15 cellular contexts compared by ENCODE assay signal in genomic region chr18:47983055-47983454, GRCh38. TPM values are rescaled to one million over a fixed set of nuclear protein-coding genes. Genes with fewer than 3 reads are reported as not detected.
DNase-seq lines count a peak whose midpoint lies in the region; ATAC-seq, FAIRE-seq and TF ChIP-seq lines count a peak whose summit lies in the region.
"Had no signal": no experiment of that assay in that cellular context is flagged by ENCODE, and none has a peak within 500 bp of the region (broad histone marks: within the 10 kb centered on the region; RNA-seq: fewer than 3 reads in every experiment).

No MANE protein-coding gene starts in this region.

- peak overlapping the region; percentile 98 for H3K27ac Mint-ChIP-seq in glutamatergic neuron (ENCODE audit: unreplicated experiment)
- H3K27ac Mint-ChIP-seq in stimulated activated effector memory CD8-positive, alpha-beta T cell treated with anti-CD3 and anti-CD28 coated beads, Interleukin-12 subunit alpha, Interleukin-12 subunit beta, amount 100 ng/mL, for 72 hours, result peak overlapping the region; percentile 83
- H3K27ac Mint-ChIP-seq: CD4-positive, alpha-beta T cell; H9 had no signal

- 18% methylated on average over 2 of the region's 2 CpGs for WGBS in HepG2 (ENCODE audit: low lambda C conversion rate)
- 69% methylated on average over 2 of the region's 2 CpGs for WGBS in right lobe of liver (ENCODE audit: insufficient coverage, low coverage, low lambda C conversion rate, missing lambda C conversion rate)

- no peak for ATAC-seq in HepG2
- no peak for ATAC-seq in right lobe of liver
- no peak for ATAC-seq in stimulated activated effector memory CD8-positive, alpha-beta T cell treated with anti-CD3 and anti-CD28 coated beads, Interleukin-12 subunit alpha, Interleukin-12 subunit beta, amount 100 ng/mL, for 72 hours

- no peak overlapping the region for H3K27ac ChIP-seq in HepG2 (ENCODE audit: extremely low read length, insufficient read depth, low read length)
- H3K27ac ChIP-seq in right lobe of liver, result no peak overlapping the region

- in situ Hi-C loops in HepG2 (cut with HindIII; ENCODE audit: extremely low pct_ligation_motif_present, low pct_unique_long_range_greater_than_20kb), result no loop called here

- FAIRE-seq in HepG2 (lab: Jason Lieb, UNC), result no peak
- FAIRE-seq: GM12891 had no signal

- H3K4me1 ChIP-seq in HepG2 (ENCODE audit: insufficient read depth, low read length) (no peaks in the 10 kb centered on the region), right lobe of liver (no peaks in the 10 kb centered on the region)

- peaks cover 1 to 5% of the 10 kb centered on the region in 2 experiments; a peak in 4 of 5 replicates for H3K27me3 ChIP-seq in HepG2 (ENCODE audit: control insufficient read depth in 1 of 2, insufficient read depth in 2 of 2, low read length in 2 of 2)
- no peaks in the 10 kb centered on the region for H3K27me3 ChIP-seq in right lobe of liver

- no peaks in the 10 kb centered on the region for H3K36me3 ChIP-seq in HepG2 (replicated peaks in 1 of 2; ENCODE audit: control insufficient read depth in 1 of 2, insufficient read depth in 2 of 2, low read length in 2 of 2)
- no peaks in the 10 kb centered on the region for H3K36me3 ChIP-seq in right lobe of liver

- H4K20me1 ChIP-seq in HepG2 (ENCODE audit: insufficient read depth, low read length), result no peaks in the 10 kb centered on the region

- H3K4me1 Mint-ChIP-seq in glutamatergic neuron (ENCODE audit: low read depth, unreplicated experiment), result peaks cover 22% of the 10 kb centered on the region
- no peaks in the 10 kb centered on the region for H3K4me1 Mint-ChIP-seq in stimulated activated effector memory CD8-positive, alpha-beta T cell treated with anti-CD3 and anti-CD28 coated beads, Interleukin-12 subunit alpha, Interleukin-12 subunit beta, amount 100 ng/mL, for 72 hours

- TF ChIP-seq CTCF in HepG2 (CRISPR knock-in tag; IDR thresholded peaks at IDR 0.05) (no peak), right lobe of liver (IDR thresholded peaks at IDR 0.05) (no peak), glutamatergic neuron (IDR thresholded peaks at IDR 0.05; ENCODE audit: partially characterized antibody, unreplicated experiment) (no peak)

- no peak for TF ChIP-seq POLR2A in HepG2 (IDR thresholded peaks at IDR 0.05; ENCODE audit: insufficient read depth in 1 of 2, low read depth in 2 of 2, low read length in 2 of 2)
- TF ChIP-seq POLR2A in right lobe of liver (IDR thresholded peaks at IDR 0.05), result no peak

- H3K9ac ChIP-seq in HepG2 (ENCODE audit: insufficient read depth, low read depth, low read length), result no peak overlapping the region

- H3K9me3 Mint-ChIP-seq in glutamatergic neuron (ENCODE audit: unreplicated experiment), result peaks cover 10% of the 10 kb centered on the region
- peaks cover 2% of the 10 kb centered on the region for H3K9me3 Mint-ChIP-seq in stimulated activated effector memory CD8-positive, alpha-beta T cell treated with anti-CD3 and anti-CD28 coated beads, Interleukin-12 subunit alpha, Interleukin-12 subunit beta, amount 100 ng/mL, for 72 hours
- H3K9me3 Mint-ChIP-seq: CD4-positive, alpha-beta T cell had no signal

- H3K4me2 ChIP-seq in HepG2 (ENCODE audit: low read depth, low read length), result no peak overlapping the region

- CTCF ChIA-PET in HepG2 (lab: Yijun Ruan, JAX; ENCODE audit: low intra/inter-chr PET ratio, low total read pairs), result no interaction called here

- no peak for TF ChIP-seq RAD21 in HepG2 (CRISPR knock-in tag; IDR thresholded peaks at IDR 0.05)

- no peak for DNase-seq in HepG2 (ENCODE audit: low spot score)
- DNase-seq in right lobe of liver, result no peak
- DNase-seq in NCI-H69 (lab: John Stamatoyannopoulos, UW), result peak; percentile 75
- peak; percentile 34 for DNase-seq in glutamatergic neuron
- DNase-seq in stimulated activated effector memory CD8-positive, alpha-beta T cell treated with anti-CD3 and anti-CD28 coated beads, Interleukin-12 subunit alpha, Interleukin-12 subunit beta, amount 100 ng/mL, for 72 hours (ENCODE audit: low spot score in 2 of 2), result no peak
- DNase-seq in NCI-H1092 treated with DMSO at 0.1 percent for 48 hours (lab: John Stamatoyannopoulos, UW), result no peak
- no peak for DNase-seq in dermis blood vessel endothelial cell
- no peak for DNase-seq in NCI-H1048 (lab: John Stamatoyannopoulos, UW)
- DNase-seq: 8988T; AML-193; Calu3; CD4-positive, alpha-beta T cell; GOT3; H9 had no signal

- no peak overlapping the region for H2AFZ ChIP-seq in HepG2 (ENCODE audit: low read length)

- H3K36me3 Mint-ChIP-seq in glutamatergic neuron (ENCODE audit: unreplicated experiment), result no peaks in the 10 kb centered on the region
- no peaks in the 10 kb centered on the region for H3K36me3 Mint-ChIP-seq in stimulated activated effector memory CD8-positive, alpha-beta T cell treated with anti-CD3 and anti-CD28 coated beads, Interleukin-12 subunit alpha, Interleukin-12 subunit beta, amount 100 ng/mL, for 72 hours

- H3K4me3 ChIP-seq in HepG2 (replicated peaks in 1 of 3; ENCODE audit: insufficient read depth in 1 of 3, low read depth in 2 of 3, low read length in 3 of 3), result no peak overlapping the region
- no peak overlapping the region for H3K4me3 ChIP-seq in right lobe of liver

- peaks cover 14% of the 10 kb centered on the region for H3K27me3 Mint-ChIP-seq in glutamatergic neuron (ENCODE audit: unreplicated experiment)
- H3K27me3 Mint-ChIP-seq: CD4-positive, alpha-beta T cell had no signal

- H3K9me3 ChIP-seq in HepG2 (ENCODE audit: low read length) (no peaks in the 10 kb centered on the region), right lobe of liver (no peaks in the 10 kb centered on the region)

- POLR2A ChIA-PET in HepG2 (lab: Yijun Ruan, JAX), result no interaction called here

- no peak for TF ChIP-seq EP300 in HepG2 (IDR thresholded peaks at IDR 0.05; ENCODE audit: low read depth in 2 of 2, low read length in 2 of 2)
- TF ChIP-seq EP300 in HepG2 (CRISPR knock-in tag; IDR thresholded peaks at IDR 0.05; ENCODE audit: borderline replicate concordance), result no peak

- intact Hi-C loops in HepG2 (cut with micrococcal nuclease; ENCODE audit: unreplicated experiment) (no loop called here), right lobe of liver (cut with DNase I) (no loop called here)

- peak overlapping the region; percentile 11 for H3K4me3 Mint-ChIP-seq in glutamatergic neuron (ENCODE audit: unreplicated experiment)
- H3K4me3 Mint-ChIP-seq in stimulated activated effector memory CD8-positive, alpha-beta T cell treated with anti-CD3 and anti-CD28 coated beads, Interleukin-12 subunit alpha, Interleukin-12 subunit beta, amount 100 ng/mL, for 72 hours, result no peak overlapping the region
- H3K4me3 Mint-ChIP-seq: CD4-positive, alpha-beta T cell; H9 had no signal

- no TSS peak for BruUV-seq in HepG2 (replicated peaks; lab: Mats Ljungman, UMichigan)

- no peaks in the 10 kb centered on the region for H3K79me2 ChIP-seq in HepG2 (ENCODE audit: insufficient read depth, low read length)

TF ChIP-seq in HepG2, 621 proteins besides CTCF, POLR2A, EP300 and RAD21:
- TF ChIP-seq ZNF614 (CRISPR knock-in tag; IDR thresholded peaks at IDR 0.05; ENCODE audit: borderline replicate concordance) (no peak), ZBTB42 (CRISPR knock-in tag; IDR thresholded peaks at IDR 0.05) (no peak), DMAP1 (CRISPR knock-in tag; IDR thresholded peaks at IDR 0.05) (no peak), HNRNPK (IDR thresholded peaks at IDR 0.05; ENCODE audit: low read depth, low read length, poor library complexity, severe bottlenecking) (peak; percentile 56)
TF ChIP-seq in HepG2: peak in this region for 1.

RNA-seq across cellular contexts. Expression of gene SMAD2, which starts 52.6 kb away (rescaled TPM):
- 96.2 and 132 TPM in 2 replicates for total RNA-seq in HepG2 (2016; rRNA removed; fragmentation: Illumina TruSeq; extraction: Trizol)
- total RNA-seq in HepG2 (2016; cell fraction: cytosol; rRNA removed; fragmentation: Illumina TruSeq; extraction: Trizol; ENCODE audit: low read depth), result 162 and 182 TPM in 2 replicates
- total RNA-seq in HepG2 (2016; cell fraction: insoluble cytoplasmic fraction; rRNA removed; fragmentation: Illumina TruSeq; extraction: Trizol), result 95.6 and 122 TPM in 2 replicates
- 148 and 164 TPM in 2 replicates for total RNA-seq in HepG2 (2016; cell fraction: membrane; rRNA removed; fragmentation: Illumina TruSeq; extraction: Trizol)
- total RNA-seq in HepG2 (2016; cell fraction: nucleus; rRNA removed; fragmentation: Illumina TruSeq; extraction: Trizol), result 74.9 and 75.8 TPM in 2 replicates
- polyA plus RNA-seq in HepG2 (2011; rRNA removed), result 34.0 and 40.2 TPM in 2 replicates
- polyA plus RNA-seq in HepG2 (2011; cell fraction: cytosol; rRNA removed), result 22.8 and 32.4 TPM in 2 replicates
- 16.3 and 21.0 TPM in 2 replicates for polyA plus RNA-seq in HepG2 (2011; cell fraction: nucleus; rRNA removed)
- polyA plus RNA-seq in HepG2 (2012), result 48.7 and 54.8 TPM in 2 replicates
- 61.1 and 63.8 TPM in 2 replicates for polyA plus RNA-seq in HepG2 (2016; cell fraction: cytosol; fragmentation: Illumina TruSeq; extraction: Trizol; ENCODE audit: low read depth)
- polyA plus RNA-seq in HepG2 (2016; cell fraction: insoluble cytoplasmic fraction; fragmentation: Illumina TruSeq; extraction: Trizol; ENCODE audit: low read depth), result 69.3 and 70.0 TPM in 2 replicates
- 82.3 and 86.6 TPM in 2 replicates for polyA plus RNA-seq in HepG2 (2016; cell fraction: membrane; fragmentation: Illumina TruSeq; extraction: Trizol; ENCODE audit: low read depth)
- polyA plus RNA-seq in HepG2 (2016; cell fraction: nucleus; fragmentation: Illumina TruSeq; extraction: Trizol; ENCODE audit: insufficient read depth, low read depth), result 36.9 and 38.6 TPM in 2 replicates
- 48.2 and 195 TPM in 2 replicates for polyA minus RNA-seq in HepG2 (2011; rRNA and poly(A)+ RNA removed; ENCODE audit: low replicate concordance)
- 51.8 and 65.1 TPM in 2 replicates for polyA minus RNA-seq in HepG2 (2011; cell fraction: cytosol; rRNA and poly(A)+ RNA removed)
- polyA minus RNA-seq in HepG2 (2011; cell fraction: nucleus; rRNA and poly(A)+ RNA removed), result 86.8 and 96.2 TPM in 2 replicates
- total RNA-seq in right lobe of liver, result 10 to 100 TPM; 31.2 to 46.1 (median 36.0) TPM
- total RNA-seq in glutamatergic neuron (ENCODE audit: unreplicated experiment), result 134 TPM
- 118 and 171 TPM in 2 replicates for total RNA-seq in dermis blood vessel endothelial cell

Comparison
In these comparisons a context has a peak if more than half of its experiments do, and no peak if none do; other contexts are left out.
1. DNase-seq: peak in NCI-H69 (single experiment) and glutamatergic neuron (single experiment); none in HepG2 (single experiment), right lobe of liver (0 of 3), stimulated activated effector memory CD8-positive, alpha-beta T cell treated with anti-CD3 and anti-CD28 coated beads, Interleukin-12 subunit alpha, Interleukin-12 subunit beta, amount 100 ng/mL, for 72 hours (0 of 2), NCI-H1092 treated with DMSO at 0.1 percent for 48 hours (single experiment), dermis blood vessel endothelial cell (single experiment) and NCI-H1048 (single experiment).